ENCODE assay signal across 1 cellular context in the genomic region with DNA sequence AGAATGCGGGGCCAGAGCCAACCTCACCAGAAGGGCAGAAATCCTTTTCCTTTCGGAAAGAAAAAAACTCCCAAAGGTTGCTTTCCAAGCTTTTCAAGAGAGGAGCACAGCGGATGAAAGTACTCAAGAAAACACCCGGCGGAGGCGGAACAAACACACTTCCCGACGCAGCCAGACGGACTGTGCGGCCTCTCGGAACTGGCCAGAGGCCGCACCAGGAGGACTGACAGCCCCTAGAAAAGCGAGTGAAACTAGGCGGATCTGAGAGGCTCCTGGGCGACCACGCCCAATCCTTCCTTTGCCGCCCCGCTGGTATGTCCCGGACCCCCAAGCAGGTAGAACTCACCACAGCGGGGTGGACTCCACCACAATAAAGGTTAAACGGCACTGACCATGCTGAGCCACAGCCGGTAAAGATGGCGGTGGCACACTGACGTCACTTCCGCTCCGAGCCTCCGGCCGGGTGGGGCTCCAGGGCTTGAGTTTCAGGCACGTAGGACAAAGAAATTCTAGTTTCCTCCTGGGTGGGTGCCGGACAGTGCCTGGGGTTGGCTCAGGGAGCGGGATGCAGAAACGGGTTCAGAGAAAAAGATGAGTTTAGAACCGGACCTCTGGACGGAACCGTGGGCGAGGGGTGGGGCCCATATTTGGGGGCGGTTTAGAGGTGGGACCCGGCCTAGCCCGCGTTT.
TF ChIP-seq lines count a peak whose summit lies in the region.

ZNF562 (minus strand) TSS at position 432 of the 689 bp plus-strand sequence. CDS start 14,356 bp downstream, outside the sequence.

TF ChIP-seq in HEK293, 187 proteins besides CTCF, POLR2A, EP300 and RAD21 (continued from another document and continues in another):
- TF ChIP-seq ZNF362 (tag by site-specific recombination; IDR thresholded peaks at IDR 0.05) (no peak), ZNF677 (tag by site-specific recombination; IDR thresholded peaks at IDR 0.05) (no peak), ZBTB1 (tag by site-specific recombination; IDR thresholded peaks at IDR 0.05) (no peak), ZNF624 (tag by site-specific recombination; IDR thresholded peaks at IDR 0.05) (no peak), ZNF558 (tag by site-specific recombination; IDR thresholded peaks at IDR 0.05) (no peak), ZNF10 (tag by site-specific recombination; IDR thresholded peaks at IDR 0.05) (no peak), ZNF174 (tag by site-specific recombination; IDR thresholded peaks at IDR 0.05) (no peak), ZNF2 (tag by site-specific recombination; IDR thresholded peaks at IDR 0.05) (peak; percentile 19; the same call in 1 of the 2 replicates), ZNF76 (tag by site-specific recombination; IDR thresholded peaks at IDR 0.05; ENCODE audit: borderline replicate concordance, low read depth) (no peak; the same call in 1 of the 2 replicates), KLF9 (tag by site-specific recombination; IDR thresholded peaks at IDR 0.05; ENCODE audit: low read depth) (no peak; the same call in 1 of the 2 replicates), HOXA7 (CRISPR knock-in tag; IDR thresholded peaks at IDR 0.05; ENCODE audit: borderline replicate concordance) (no peak), ZNF146 (tag by site-specific recombination; IDR thresholded peaks at IDR 0.05) (no peak; the same call in 1 of the 2 replicates), ZNF449 (tag by site-specific recombination; IDR thresholded peaks at IDR 0.05) (no peak), ZNF654 (tag by site-specific recombination; IDR thresholded peaks at IDR 0.05; ENCODE audit: low read depth) (no peak), ZNF426 (tag by site-specific recombination; IDR thresholded peaks at IDR 0.05) (no peak), ZNF548 (tag by site-specific recombination; IDR thresholded peaks at IDR 0.05) (no peak), FEZF1 (tag by site-specific recombination; IDR thresholded peaks at IDR 0.05) (no peak), ZSCAN23 (tag by site-specific recombination; IDR thresholded peaks at IDR 0.05) (no peak), ZNF791 (tag by site-specific recombination; IDR thresholded peaks at IDR 0.05) (no peak), ZNF211 (tag by site-specific recombination; IDR thresholded peaks at IDR 0.05; ENCODE audit: low read depth) (no peak), ZFP41 (tag by site-specific recombination; IDR thresholded peaks at IDR 0.05; ENCODE audit: borderline replicate concordance) (no peak), ZNF274 (IDR thresholded peaks at IDR 0.05; ENCODE audit: low read length) (no peak), ZNF274 (tag by site-specific recombination; IDR thresholded peaks at IDR 0.05; ENCODE audit: borderline replicate concordance) (no peak), KLF7 (tag by site-specific recombination; IDR thresholded peaks at IDR 0.05; ENCODE audit: borderline replicate concordance) (peak; percentile 71; the same call in 1 of the 2 replicates), ZNF114 (tag by site-specific recombination; IDR thresholded peaks at IDR 0.05) (no peak), SP7 (tag by site-specific recombination; IDR thresholded peaks at IDR 0.05) (peak; percentile 65), ZNF792 (tag by site-specific recombination; IDR thresholded peaks at IDR 0.05) (no peak), ZNF24 (tag by site-specific recombination; IDR thresholded peaks at IDR 0.05) (peak; percentile 52; the same call in 1 of the 2 replicates), ZFP69B (tag by site-specific recombination; IDR thresholded peaks at IDR 0.05) (peak; percentile 93)
- TF ChIP-seq, protein P1, sequence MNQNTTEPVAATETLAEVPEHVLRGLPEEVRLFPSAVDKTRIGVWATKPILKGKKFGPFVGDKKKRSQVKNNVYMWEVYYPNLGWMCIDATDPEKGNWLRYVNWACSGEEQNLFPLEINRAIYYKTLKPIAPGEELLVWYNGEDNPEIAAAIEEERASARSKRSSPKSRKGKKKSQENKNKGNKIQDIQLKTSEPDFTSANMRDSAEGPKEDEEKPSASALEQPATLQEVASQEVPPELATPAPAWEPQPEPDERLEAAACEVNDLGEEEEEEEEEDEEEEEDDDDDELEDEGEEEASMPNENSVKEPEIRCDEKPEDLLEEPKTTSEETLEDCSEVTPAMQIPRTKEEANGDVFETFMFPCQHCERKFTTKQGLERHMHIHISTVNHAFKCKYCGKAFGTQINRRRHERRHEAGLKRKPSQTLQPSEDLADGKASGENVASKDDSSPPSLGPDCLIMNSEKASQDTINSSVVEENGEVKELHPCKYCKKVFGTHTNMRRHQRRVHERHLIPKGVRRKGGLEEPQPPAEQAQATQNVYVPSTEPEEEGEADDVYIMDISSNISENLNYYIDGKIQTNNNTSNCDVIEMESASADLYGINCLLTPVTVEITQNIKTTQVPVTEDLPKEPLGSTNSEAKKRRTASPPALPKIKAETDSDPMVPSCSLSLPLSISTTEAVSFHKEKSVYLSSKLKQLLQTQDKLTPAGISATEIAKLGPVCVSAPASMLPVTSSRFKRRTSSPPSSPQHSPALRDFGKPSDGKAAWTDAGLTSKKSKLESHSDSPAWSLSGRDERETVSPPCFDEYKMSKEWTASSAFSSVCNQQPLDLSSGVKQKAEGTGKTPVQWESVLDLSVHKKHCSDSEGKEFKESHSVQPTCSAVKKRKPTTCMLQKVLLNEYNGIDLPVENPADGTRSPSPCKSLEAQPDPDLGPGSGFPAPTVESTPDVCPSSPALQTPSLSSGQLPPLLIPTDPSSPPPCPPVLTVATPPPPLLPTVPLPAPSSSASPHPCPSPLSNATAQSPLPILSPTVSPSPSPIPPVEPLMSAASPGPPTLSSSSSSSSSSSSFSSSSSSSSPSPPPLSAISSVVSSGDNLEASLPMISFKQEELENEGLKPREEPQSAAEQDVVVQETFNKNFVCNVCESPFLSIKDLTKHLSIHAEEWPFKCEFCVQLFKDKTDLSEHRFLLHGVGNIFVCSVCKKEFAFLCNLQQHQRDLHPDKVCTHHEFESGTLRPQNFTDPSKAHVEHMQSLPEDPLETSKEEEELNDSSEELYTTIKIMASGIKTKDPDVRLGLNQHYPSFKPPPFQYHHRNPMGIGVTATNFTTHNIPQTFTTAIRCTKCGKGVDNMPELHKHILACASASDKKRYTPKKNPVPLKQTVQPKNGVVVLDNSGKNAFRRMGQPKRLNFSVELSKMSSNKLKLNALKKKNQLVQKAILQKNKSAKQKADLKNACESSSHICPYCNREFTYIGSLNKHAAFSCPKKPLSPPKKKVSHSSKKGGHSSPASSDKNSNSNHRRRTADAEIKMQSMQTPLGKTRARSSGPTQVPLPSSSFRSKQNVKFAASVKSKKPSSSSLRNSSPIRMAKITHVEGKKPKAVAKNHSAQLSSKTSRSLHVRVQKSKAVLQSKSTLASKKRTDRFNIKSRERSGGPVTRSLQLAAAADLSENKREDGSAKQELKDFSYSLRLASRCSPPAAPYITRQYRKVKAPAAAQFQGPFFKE (tag by site-specific recombination; IDR thresholded peaks at IDR 0.05; ENCODE audit: borderline replicate concordance): no peak
- TF ChIP-seq, protein P2, sequence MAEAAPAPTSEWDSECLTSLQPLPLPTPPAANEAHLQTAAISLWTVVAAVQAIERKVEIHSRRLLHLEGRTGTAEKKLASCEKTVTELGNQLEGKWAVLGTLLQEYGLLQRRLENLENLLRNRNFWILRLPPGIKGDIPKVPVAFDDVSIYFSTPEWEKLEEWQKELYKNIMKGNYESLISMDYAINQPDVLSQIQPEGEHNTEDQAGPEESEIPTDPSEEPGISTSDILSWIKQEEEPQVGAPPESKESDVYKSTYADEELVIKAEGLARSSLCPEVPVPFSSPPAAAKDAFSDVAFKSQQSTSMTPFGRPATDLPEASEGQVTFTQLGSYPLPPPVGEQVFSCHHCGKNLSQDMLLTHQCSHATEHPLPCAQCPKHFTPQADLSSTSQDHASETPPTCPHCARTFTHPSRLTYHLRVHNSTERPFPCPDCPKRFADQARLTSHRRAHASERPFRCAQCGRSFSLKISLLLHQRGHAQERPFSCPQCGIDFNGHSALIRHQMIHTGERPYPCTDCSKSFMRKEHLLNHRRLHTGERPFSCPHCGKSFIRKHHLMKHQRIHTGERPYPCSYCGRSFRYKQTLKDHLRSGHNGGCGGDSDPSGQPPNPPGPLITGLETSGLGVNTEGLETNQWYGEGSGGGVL (tag by site-specific recombination; IDR thresholded peaks at IDR 0.05): no peak
- TF ChIP-seq, protein P3, sequence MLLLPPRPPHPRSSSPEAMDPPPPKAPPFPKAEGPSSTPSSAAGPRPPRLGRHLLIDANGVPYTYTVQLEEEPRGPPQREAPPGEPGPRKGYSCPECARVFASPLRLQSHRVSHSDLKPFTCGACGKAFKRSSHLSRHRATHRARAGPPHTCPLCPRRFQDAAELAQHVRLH (tag by site-specific recombination; IDR thresholded peaks at IDR 0.05): no peak
- TF ChIP-seq, protein P4, sequence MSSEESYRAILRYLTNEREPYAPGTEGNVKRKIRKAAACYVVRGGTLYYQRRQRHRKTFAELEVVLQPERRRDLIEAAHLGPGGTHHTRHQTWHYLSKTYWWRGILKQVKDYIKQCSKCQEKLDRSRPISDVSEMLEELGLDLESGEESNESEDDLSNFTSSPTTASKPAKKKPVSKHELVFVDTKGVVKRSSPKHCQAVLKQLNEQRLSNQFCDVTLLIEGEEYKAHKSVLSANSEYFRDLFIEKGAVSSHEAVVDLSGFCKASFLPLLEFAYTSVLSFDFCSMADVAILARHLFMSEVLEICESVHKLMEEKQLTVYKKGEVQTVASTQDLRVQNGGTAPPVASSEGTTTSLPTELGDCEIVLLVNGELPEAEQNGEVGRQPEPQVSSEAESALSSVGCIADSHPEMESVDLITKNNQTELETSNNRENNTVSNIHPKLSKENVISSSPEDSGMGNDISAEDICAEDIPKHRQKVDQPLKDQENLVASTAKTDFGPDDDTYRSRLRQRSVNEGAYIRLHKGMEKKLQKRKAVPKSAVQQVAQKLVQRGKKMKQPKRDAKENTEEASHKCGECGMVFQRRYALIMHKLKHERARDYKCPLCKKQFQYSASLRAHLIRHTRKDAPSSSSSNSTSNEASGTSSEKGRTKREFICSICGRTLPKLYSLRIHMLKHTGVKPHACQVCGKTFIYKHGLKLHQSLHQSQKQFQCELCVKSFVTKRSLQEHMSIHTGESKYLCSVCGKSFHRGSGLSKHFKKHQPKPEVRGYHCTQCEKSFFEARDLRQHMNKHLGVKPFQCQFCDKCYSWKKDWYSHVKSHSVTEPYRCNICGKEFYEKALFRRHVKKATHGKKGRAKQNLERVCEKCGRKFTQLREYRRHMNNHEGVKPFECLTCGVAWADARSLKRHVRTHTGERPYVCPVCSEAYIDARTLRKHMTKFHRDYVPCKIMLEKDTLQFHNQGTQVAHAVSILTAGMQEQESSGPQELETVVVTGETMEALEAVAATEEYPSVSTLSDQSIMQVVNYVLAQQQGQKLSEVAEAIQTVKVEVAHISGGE (tag by site-specific recombination; conservative IDR thresholded peaks at IDR 0.05; ENCODE audit: low read depth): peak; percentile 98
- TF ChIP-seq, protein P5, sequence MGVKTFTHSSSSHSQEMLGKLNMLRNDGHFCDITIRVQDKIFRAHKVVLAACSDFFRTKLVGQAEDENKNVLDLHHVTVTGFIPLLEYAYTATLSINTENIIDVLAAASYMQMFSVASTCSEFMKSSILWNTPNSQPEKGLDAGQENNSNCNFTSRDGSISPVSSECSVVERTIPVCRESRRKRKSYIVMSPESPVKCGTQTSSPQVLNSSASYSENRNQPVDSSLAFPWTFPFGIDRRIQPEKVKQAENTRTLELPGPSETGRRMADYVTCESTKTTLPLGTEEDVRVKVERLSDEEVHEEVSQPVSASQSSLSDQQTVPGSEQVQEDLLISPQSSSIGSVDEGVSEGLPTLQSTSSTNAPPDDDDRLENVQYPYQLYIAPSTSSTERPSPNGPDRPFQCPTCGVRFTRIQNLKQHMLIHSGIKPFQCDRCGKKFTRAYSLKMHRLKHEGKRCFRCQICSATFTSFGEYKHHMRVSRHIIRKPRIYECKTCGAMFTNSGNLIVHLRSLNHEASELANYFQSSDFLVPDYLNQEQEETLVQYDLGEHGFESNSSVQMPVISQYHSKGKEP (tag by site-specific recombination; IDR thresholded peaks at IDR 0.05): no peak
- TF ChIP-seq, protein P6, sequence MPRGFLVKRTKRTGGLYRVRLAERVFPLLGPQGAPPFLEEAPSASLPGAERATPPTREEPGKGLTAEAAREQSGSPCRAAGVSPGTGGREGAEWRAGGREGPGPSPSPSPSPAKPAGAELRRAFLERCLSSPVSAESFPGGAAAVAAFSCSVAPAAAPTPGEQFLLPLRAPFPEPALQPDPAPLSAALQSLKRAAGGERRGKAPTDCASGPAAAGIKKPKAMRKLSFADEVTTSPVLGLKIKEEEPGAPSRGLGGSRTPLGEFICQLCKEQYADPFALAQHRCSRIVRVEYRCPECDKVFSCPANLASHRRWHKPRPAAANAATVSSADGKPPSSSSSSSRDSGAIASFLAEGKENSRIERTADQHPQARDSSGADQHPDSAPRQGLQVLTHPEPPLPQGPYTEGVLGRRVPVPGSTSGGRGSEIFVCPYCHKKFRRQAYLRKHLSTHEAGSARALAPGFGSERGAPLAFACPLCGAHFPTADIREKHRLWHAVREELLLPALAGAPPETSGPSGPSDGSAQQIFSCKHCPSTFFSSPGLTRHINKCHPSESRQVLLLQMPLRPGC (tag by site-specific recombination; IDR thresholded peaks at IDR 0.05): 0 out of 2 replicates have a peak, but pooled peaks have one; percentile 50
- TF ChIP-seq, protein P7, sequence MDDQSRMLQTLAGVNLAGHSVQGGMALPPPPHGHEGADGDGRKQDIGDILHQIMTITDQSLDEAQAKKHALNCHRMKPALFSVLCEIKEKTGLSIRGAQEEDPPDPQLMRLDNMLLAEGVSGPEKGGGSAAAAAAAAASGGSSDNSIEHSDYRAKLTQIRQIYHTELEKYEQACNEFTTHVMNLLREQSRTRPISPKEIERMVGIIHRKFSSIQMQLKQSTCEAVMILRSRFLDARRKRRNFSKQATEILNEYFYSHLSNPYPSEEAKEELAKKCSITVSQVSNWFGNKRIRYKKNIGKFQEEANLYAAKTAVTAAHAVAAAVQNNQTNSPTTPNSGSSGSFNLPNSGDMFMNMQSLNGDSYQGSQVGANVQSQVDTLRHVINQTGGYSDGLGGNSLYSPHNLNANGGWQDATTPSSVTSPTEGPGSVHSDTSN (CRISPR knock-in tag; IDR thresholded peaks at IDR 0.05): no peak
